Comparison of ENCODE assay signal across 21 cellular contexts in the genomic region with DNA sequence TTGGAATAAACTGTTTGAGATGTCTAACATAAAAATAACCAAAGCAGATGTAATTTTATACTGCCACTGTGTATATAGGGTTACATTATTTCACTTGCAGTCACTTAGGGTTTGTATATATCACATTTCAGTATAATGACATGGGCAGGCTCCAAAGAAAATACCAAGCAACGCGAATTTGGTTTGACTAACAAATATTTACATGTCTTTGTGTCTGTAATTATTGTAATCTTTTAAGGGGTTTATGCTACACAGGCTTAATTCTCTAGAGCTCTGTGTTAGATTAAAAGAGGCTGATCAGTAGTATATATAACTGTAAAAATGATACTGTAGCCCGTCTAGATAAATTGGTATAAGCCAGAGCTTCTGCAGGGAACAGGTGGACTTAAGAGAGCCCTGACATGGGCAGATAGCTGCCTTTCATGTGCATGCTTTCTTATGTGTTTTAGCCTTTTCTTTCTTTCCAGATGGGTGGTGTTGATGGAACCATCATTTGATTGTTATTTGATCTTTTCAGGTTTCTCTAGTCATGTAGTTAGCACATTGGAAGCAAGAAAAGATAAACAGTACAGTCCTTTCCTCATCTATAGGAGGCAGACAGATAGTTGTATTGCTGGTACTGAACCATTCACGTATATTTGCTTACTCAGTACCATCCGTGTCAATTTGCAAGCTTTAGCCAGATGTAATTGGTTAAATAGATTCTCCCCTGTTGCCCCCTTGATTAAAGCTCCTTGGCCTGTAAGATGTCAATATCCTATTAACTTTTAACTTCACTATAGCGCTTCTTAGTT.
DNase-seq lines count a peak whose midpoint lies in the region; ATAC-seq, FAIRE-seq and TF ChIP-seq lines count a peak whose summit lies in the region.
"Had no signal": no experiment of that assay in that cellular context is flagged by ENCODE, and none has a peak within 500 bp of the region (broad histone marks: within the 10 kb centered on the region; RNA-seq: fewer than 3 reads in every experiment).

No MANE protein-coding gene starts in this region.

- H3K27ac ChIP-seq in IMR-90 (ENCODE audit: insufficient read depth, low read length) (peak overlapping the region; percentile 60; the same call in 1 of the 2 replicates), PC-9 (no peak overlapping the region)

- H3K79me1 ChIP-seq in IMR-90 (ENCODE audit: low read depth in 1 of 2, low read length in 2 of 2), result peaks cover 0 to 8% of the 10 kb centered on the region in 2 experiments; a peak in 2 of 4 replicates

- H4K20me1 ChIP-seq in IMR-90 (ENCODE audit: insufficient read depth, low read length), result peaks cover 3% of the 10 kb centered on the region; the same call in 1 of the 2 replicates
- no peaks in the 10 kb centered on the region for H4K20me1 ChIP-seq in PC-9 (ENCODE audit: insufficient read depth)

- no peaks in the 10 kb centered on the region for H3K9me2 ChIP-seq in PC-9 (ENCODE audit: insufficient read depth)

- WGBS in IMR-90 (ENCODE audit: extremely low coverage in 2 of 2, insufficient read length in 1 of 2), 2 experiments, result no CpG with 5 or more reads among the region's 6 CpGs

- H3K27me3 ChIP-seq in IMR-90 (ENCODE audit: control insufficient read depth, insufficient read depth, low read length) (no peaks in the 10 kb centered on the region), PC-9 (ENCODE audit: insufficient read depth, low read depth) (no peaks in the 10 kb centered on the region)

- H2AFZ ChIP-seq in IMR-90 (replicated peaks; ENCODE audit: low read length, poor library complexity) (no peak overlapping the region), PC-9 (no peak overlapping the region)

- in situ Hi-C loops in IMR-90 (cut with MboI; ENCODE audit: low sequenced_read_pairs), result loop anchor here (10.0 kb wide), 1 partner anchor 149 kb away; no protein-coding TSS in a partner anchor

- H3K4me2 ChIP-seq in IMR-90 (ENCODE audit: low read depth, low read length) (peak overlapping the region; percentile 42; the same call in 1 of the 2 replicates), PC-9 (no peak overlapping the region)

- H3K36me3 ChIP-seq in IMR-90 (ENCODE audit: control insufficient read depth, insufficient read depth, low read length) (no peaks in the 10 kb centered on the region), PC-9 (ENCODE audit: low read depth) (no peaks in the 10 kb centered on the region)

- H3K4me3 ChIP-seq in IMR-90 (ENCODE audit: insufficient read depth, low read depth, low read length), result no peak overlapping the region
- no peak overlapping the region for H3K4me3 ChIP-seq in PC-9

- H3K9me3 ChIP-seq in IMR-90 (ENCODE audit: control insufficient read depth, insufficient read depth, low read length) (no peaks in the 10 kb centered on the region), PC-9 (ENCODE audit: insufficient read depth, low read depth) (no peaks in the 10 kb centered on the region)

- peak overlapping the region; percentile 10; the same call in 1 of the 2 replicates for H3K18ac ChIP-seq in IMR-90 (ENCODE audit: low read depth, low read length)

- H4K8ac ChIP-seq in IMR-90 (ENCODE audit: low read depth in 2 of 2, low read length in 2 of 2), result no peak overlapping the region

- peak overlapping the region; percentile 90 for H2BK20ac ChIP-seq in IMR-90 (ENCODE audit: low read depth, low read length)

- TF ChIP-seq RAD21 in IMR-90 (IDR thresholded peaks at IDR 0.05; ENCODE audit: low read length), result no peak

- no peak overlapping the region for H3K56ac ChIP-seq in IMR-90 (ENCODE audit: extremely low read depth, insufficient read depth, low read length)

- H3K4ac ChIP-seq in IMR-90 (ENCODE audit: low read depth, low read length), result peak overlapping the region; percentile 11

- H3K4me1 ChIP-seq in IMR-90 (ENCODE audit: control insufficient read depth, insufficient read depth, low read length), result peaks cover 3% of the 10 kb centered on the region
- H3K4me1 ChIP-seq in PC-9 (replicated peaks; ENCODE audit: insufficient read depth), result no peaks in the 10 kb centered on the region

- no peak for TF ChIP-seq CTCF in D721Med (IDR thresholded peaks at IDR 0.05; ENCODE audit: insufficient read depth, missing control alignments)
- TF ChIP-seq CTCF in IMR-90 (conservative IDR thresholded peaks at IDR 0.05; ENCODE audit: low read depth, low read length), result no peak
- TF ChIP-seq CTCF in PC-9 (conservative IDR thresholded peaks at IDR 0.05), result no peak

- peak; percentile 91 for ATAC-seq in IMR-90 (ENCODE audit: low read depth)
- ATAC-seq: activated naive CD4-positive, alpha-beta T cell treated with anti-CD3 and anti-CD28 coated beads, Interleukin-2, amount 50 U/mL, for 72 hours; activated T-cell treated with anti-CD3 and anti-CD28 coated beads, Interleukin-2, amount 50 U/mL, for 4 hours; naive thymus-derived CD8-positive, alpha-beta T cell; T-helper 17 cell had no signal

- no TSS peak for BruUV-seq in IMR-90 (replicated peaks; lab: Mats Ljungman, UMichigan)
- BruUV-seq in PC-9 (replicated peaks; lab: Mats Ljungman, UMichigan), result no TSS peak

- peak overlapping the region; percentile 28; the same call in 1 of the 3 replicates for H2BK15ac ChIP-seq in IMR-90 (ENCODE audit: low read depth, low read length)

- DNase-seq in D721Med (ENCODE audit: insufficient read length, low spot score), result no peak
- DNase-seq in IMR-90, result peak; percentile 78
- peak; percentile 40 for DNase-seq in NCI-H345 (lab: John Stamatoyannopoulos, UW)
- peak; percentile 93 for DNase-seq in fibroblast of gingiva (ENCODE audit: low read depth)
- no peak for DNase-seq in PC-9
- no peak for DNase-seq in H54 (ENCODE audit: insufficient read length, low spot score)
- no peak for DNase-seq in germinal center (ENCODE audit: low spot score)
- DNase-seq: activated B cell treated with CpG ODN at 0.5 μM for 24 hours; activated CD4-positive, alpha-beta memory T cell treated with anti-CD3 and anti-CD28 coated beads, Interleukin-2, amount 10 ng/mL, durations not matched to agents 7 days and 5 days; activated T-cell treated with anti-CD3 and anti-CD28 coated beads, Interleukin-2, amount 50 U/mL, for 4 hours; hypothalamus; Kasumi-1; naive thymus-derived CD8-positive, alpha-beta T cell; NCI-H187 treated with DMSO at 0.1 percent for 48 hours; SHP77; small intestine; stimulated activated CD4-positive, alpha-beta T cell treated with anti-CD3 and anti-CD28 coated beads, Interleukin-4, amount 100 ng/mL, for 4 hours; T-helper 17 cell had no signal

- H3K79me2 ChIP-seq in PC-9 (ENCODE audit: low read depth), result no peaks in the 10 kb centered on the region

- POLR2A ChIA-PET in IMR-90 (lab: Charles Lee; ENCODE audit: unreplicated experiment), result interaction anchor here (0.6 kb wide), 1 partner anchor 750 kb away, joined by 3 read pairs; no protein-coding TSS in a partner anchor
- POLR2A ChIA-PET in PC-9 (lab: Charles Lee; ENCODE audit: unreplicated experiment), result no interaction called here

- dilution Hi-C loops in IMR-90 (cut with HindIII; ENCODE audit: low sequenced_read_pairs, unreplicated experiment), result no loop called here

- peak overlapping the region; percentile 37; the same call in 1 of the 2 replicates for H3K14ac ChIP-seq in IMR-90 (replicated peaks; ENCODE audit: low read depth, low read length)

- TF ChIP-seq POLR2A in IMR-90 (IDR thresholded peaks at IDR 0.05; ENCODE audit: low read depth, low read length) (no peak), H54 (IDR thresholded peaks at IDR 0.05; ENCODE audit: low read depth, low read length) (no peak)

- H3K9me1 ChIP-seq in IMR-90 (ENCODE audit: insufficient read depth, low read length), result no peaks in the 10 kb centered on the region

- H3K9ac ChIP-seq in IMR-90 (ENCODE audit: low read depth, low read length), result no peak overlapping the region

- intact Hi-C loops in IMR-90 (cut with micrococcal nuclease) (no loop called here), PC-9 (cut with micrococcal nuclease; ENCODE audit: unreplicated experiment) (no loop called here)

- H3K23ac ChIP-seq in IMR-90 (ENCODE audit: low read depth, low read length), result peak overlapping the region; percentile 87

- peak overlapping the region; percentile 54 for H2BK120ac ChIP-seq in IMR-90 (ENCODE audit: low read depth, low read length)

- CTCF ChIA-PET in IMR-90 (lab: Yijun Ruan, JAX) (interaction anchor here (1.6 kb wide), 1 partner anchor 10 kb away, joined by 4 read pairs; no protein-coding TSS in a partner anchor), PC-9 (lab: Charles Lee) (no interaction called here)

- no peak overlapping the region for H2AK5ac ChIP-seq in IMR-90 (ENCODE audit: low read depth, low read length)

- H3F3A ChIP-seq in PC-9 (ENCODE audit: insufficient read depth, low read depth), result no peaks in the 10 kb centered on the region

- peak overlapping the region; percentile 71 for H2BK5ac ChIP-seq in IMR-90 (ENCODE audit: low read depth, low read length, poor library complexity, severe bottlenecking)

- peak overlapping the region; percentile 26; the same call in 1 of the 2 replicates for H4K5ac ChIP-seq in IMR-90 (ENCODE audit: low read depth, low read length)

- peak; percentile 61 for FAIRE-seq in D721Med (lab: Jason Lieb, UNC)
- no peak for FAIRE-seq in H54 (lab: Jason Lieb, UNC)
- FAIRE-seq: GM12891, keratinocyte, small intestine had no signal

- H4K91ac ChIP-seq in IMR-90 (ENCODE audit: insufficient read depth, low read depth, low read length), result no peak overlapping the region

- no peak overlapping the region for H2AK9ac ChIP-seq in IMR-90 (replicated peaks; ENCODE audit: low read depth, low read length, poor library complexity)

TF ChIP-seq in IMR-90, 13 proteins besides CTCF, POLR2A, EP300 and RAD21 (continues in another document):
- TF ChIP-seq CEBPB (IDR thresholded peaks at IDR 0.05; ENCODE audit: low read depth, low read length) (no peak), MAZ (IDR thresholded peaks at IDR 0.05; ENCODE audit: borderline replicate concordance, low read depth, low read length) (no peak), BHLHE40 (IDR thresholded peaks at IDR 0.05; ENCODE audit: low read depth, low read length) (no peak)
- TF ChIP-seq, protein P1, sequence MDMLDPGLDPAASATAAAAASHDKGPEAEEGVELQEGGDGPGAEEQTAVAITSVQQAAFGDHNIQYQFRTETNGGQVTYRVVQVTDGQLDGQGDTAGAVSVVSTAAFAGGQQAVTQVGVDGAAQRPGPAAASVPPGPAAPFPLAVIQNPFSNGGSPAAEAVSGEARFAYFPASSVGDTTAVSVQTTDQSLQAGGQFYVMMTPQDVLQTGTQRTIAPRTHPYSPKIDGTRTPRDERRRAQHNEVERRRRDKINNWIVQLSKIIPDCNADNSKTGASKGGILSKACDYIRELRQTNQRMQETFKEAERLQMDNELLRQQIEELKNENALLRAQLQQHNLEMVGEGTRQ (IDR thresholded peaks at IDR 0.05; ENCODE audit: low read depth, low read length), result no peak
- TF ChIP-seq, protein P2, sequence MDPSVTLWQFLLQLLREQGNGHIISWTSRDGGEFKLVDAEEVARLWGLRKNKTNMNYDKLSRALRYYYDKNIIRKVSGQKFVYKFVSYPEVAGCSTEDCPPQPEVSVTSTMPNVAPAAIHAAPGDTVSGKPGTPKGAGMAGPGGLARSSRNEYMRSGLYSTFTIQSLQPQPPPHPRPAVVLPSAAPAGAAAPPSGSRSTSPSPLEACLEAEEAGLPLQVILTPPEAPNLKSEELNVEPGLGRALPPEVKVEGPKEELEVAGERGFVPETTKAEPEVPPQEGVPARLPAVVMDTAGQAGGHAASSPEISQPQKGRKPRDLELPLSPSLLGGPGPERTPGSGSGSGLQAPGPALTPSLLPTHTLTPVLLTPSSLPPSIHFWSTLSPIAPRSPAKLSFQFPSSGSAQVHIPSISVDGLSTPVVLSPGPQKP (IDR thresholded peaks at IDR 0.05; ENCODE audit: borderline replicate concordance, low read depth, low read length), result no peak

Comparison
In these comparisons a context has a peak if more than half of its experiments do, and no peak if none do; other contexts are left out.
1. DNase-seq: peak in IMR-90 (single experiment), NCI-H345 (single experiment) and fibroblast of gingiva (single experiment); none in D721Med (single experiment), PC-9 (0 of 2), H54 (single experiment) and germinal center (single experiment).